ENCODE assay signal across 24 cellular contexts in the genomic region with DNA sequence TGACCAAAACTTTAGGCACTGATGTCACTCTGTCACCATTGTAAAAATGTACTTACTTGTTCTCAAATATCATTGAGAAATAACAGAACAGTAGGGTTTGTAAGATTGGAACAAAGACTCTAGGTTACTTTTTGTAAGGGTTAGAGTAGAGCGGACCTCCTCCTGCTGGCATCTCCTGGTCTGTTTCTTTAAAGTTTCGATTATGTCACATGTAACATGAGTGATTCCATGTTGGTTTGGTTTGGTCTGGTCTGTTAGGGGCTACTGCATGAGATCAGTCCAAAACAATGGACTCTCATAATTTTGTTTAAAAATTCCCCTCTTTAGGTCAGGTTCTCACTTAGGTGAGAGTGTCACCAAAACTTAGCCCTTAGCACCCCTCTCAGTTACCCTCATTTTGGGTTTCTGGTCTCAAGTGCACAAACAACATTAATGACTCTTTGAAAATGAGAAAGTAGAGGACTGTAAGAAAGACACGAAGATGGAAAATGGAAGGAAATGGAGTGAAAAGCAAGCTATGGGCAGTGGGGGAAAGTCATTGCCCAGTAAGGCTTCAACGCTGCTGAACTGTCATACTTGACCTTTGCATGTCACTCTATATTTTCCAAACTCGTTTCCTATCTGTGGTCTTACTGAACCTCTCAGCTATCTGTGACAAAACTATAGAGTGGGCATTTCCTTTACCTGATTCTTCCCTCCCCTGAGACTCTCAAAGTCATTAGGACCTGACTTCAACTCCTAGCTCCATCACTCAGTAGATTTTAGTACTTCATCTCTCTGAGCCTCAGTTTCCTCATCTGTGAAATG. TPM values are rescaled to one million over a fixed set of nuclear protein-coding genes. Genes with fewer than 3 reads are reported as not detected.
DNase-seq lines count a peak whose midpoint lies in the region; ATAC-seq, FAIRE-seq and TF ChIP-seq lines count a peak whose summit lies in the region.
"Had no signal": no experiment of that assay in that cellular context is flagged by ENCODE, and none has a peak within 500 bp of the region (broad histone marks: within the 10 kb centered on the region; RNA-seq: fewer than 3 reads in every experiment).

No MANE protein-coding gene starts in this region.

- no peak overlapping the region for H3K4me3 ChIP-seq in A549
- H3K4me3 ChIP-seq in neural progenitor cell, result no peak overlapping the region
- H3K4me3 ChIP-seq in SK-N-SH (ENCODE audit: low read depth in 2 of 2, low read length in 1 of 2), result no peak overlapping the region
- H3K4me3 ChIP-seq in PC-3 (ENCODE audit: low read length), result no peak overlapping the region
- H3K4me3 ChIP-seq: GM23338 had no signal

- H4K20me1 ChIP-seq in neural progenitor cell (ENCODE audit: low read depth), result no peaks in the 10 kb centered on the region
- no peaks in the 10 kb centered on the region for H4K20me1 ChIP-seq in SK-N-SH (ENCODE audit: insufficient read depth)
- no peaks in the 10 kb centered on the region for H4K20me1 ChIP-seq in PC-3 (ENCODE audit: low read length)

- H3K9me2 ChIP-seq in SK-N-SH, result no peaks in the 10 kb centered on the region
- no peaks in the 10 kb centered on the region for H3K9me2 ChIP-seq in PC-3 (replicated peaks; ENCODE audit: low read length)

- H3K27ac ChIP-seq in A549, result peak overlapping the region; percentile 90 to 91
- H3K27ac ChIP-seq in neural progenitor cell, result no peak overlapping the region
- H3K27ac ChIP-seq in SK-N-SH (ENCODE audit: low read depth in 2 of 2, low read length in 1 of 2), result no peak overlapping the region
- no peak overlapping the region for H3K27ac ChIP-seq in PC-3 (ENCODE audit: low read length)
- H3K27ac ChIP-seq: C4-2B, neutrophil had no signal

- peaks cover 5% of the 10 kb centered on the region for H3K36me3 Mint-ChIP-seq in activated naive CD8-positive, alpha-beta T cell treated with anti-CD3 and anti-CD28 coated beads for 36 hours
- no peaks in the 10 kb centered on the region for H3K36me3 Mint-ChIP-seq in neural progenitor cell

- H3K36me3 ChIP-seq in neural progenitor cell (no peaks in the 10 kb centered on the region), SK-N-SH (replicated peaks in 1 of 2; ENCODE audit: control insufficient read depth in 1 of 2, insufficient read depth in 2 of 2, low read length in 1 of 2) (peaks cover 0 to 7% of the 10 kb centered on the region in 2 experiments), PC-3 (ENCODE audit: low read depth, low read length) (peaks cover 4% of the 10 kb centered on the region; the same call in 1 of the 2 replicates)
- H3K36me3 ChIP-seq: neutrophil had no signal

- H3K9ac ChIP-seq in neural progenitor cell (no peak overlapping the region), SK-N-SH (no peak overlapping the region), PC-3 (ENCODE audit: low read length) (no peak overlapping the region)

- peaks cover 30% of the 10 kb centered on the region for H3K4me1 Mint-ChIP-seq in activated naive CD8-positive, alpha-beta T cell treated with anti-CD3 and anti-CD28 coated beads for 36 hours
- peaks cover 11% of the 10 kb centered on the region for H3K4me1 Mint-ChIP-seq in neural progenitor cell
- H3K4me1 Mint-ChIP-seq: GM23338 had no signal

- no peaks in the 10 kb centered on the region for H3K9me3 Mint-ChIP-seq in activated naive CD8-positive, alpha-beta T cell treated with anti-CD3 and anti-CD28 coated beads for 36 hours
- no peaks in the 10 kb centered on the region for H3K9me3 Mint-ChIP-seq in neural progenitor cell
- H3K9me3 Mint-ChIP-seq: GM23338, memory B cell had no signal

- 93% methylated on average over 5 of the region's 5 CpGs for WGBS in A549 (ENCODE audit: missing lambda C conversion rate)
- WGBS in SK-N-SH (ENCODE audit: low lambda C conversion rate), result 96% methylated on average over 5 of the region's 5 CpGs

- CTCF ChIA-PET in A549 (lab: Yijun Ruan, JAX), result interaction anchor here (0.6 to 2.3 kb wide), 6 partner anchors 12 to 200 kb away, joined by 3 to 11 read pairs (median 5); no protein-coding TSS in a partner anchor
- CTCF ChIA-PET in SK-N-SH (lab: Yijun Ruan, JAX), result interaction anchor here (3.1 kb wide), 1 partner anchor 19 kb away, joined by 10 read pairs; no protein-coding TSS in a partner anchor
- CTCF ChIA-PET in PC-3 (lab: Charles Lee), result no interaction called here

- TF ChIP-seq RAD21 in A549 (conservative IDR thresholded peaks at IDR 0.05 in 1 of 2, IDR thresholded peaks at IDR 0.05 in 1 of 2) (no peak), SK-N-SH (IDR thresholded peaks at IDR 0.05; ENCODE audit: low read length) (no peak)

- H3K27me3 ChIP-seq in neural progenitor cell, result no peaks in the 10 kb centered on the region
- no peaks in the 10 kb centered on the region for H3K27me3 ChIP-seq in SK-N-SH (ENCODE audit: insufficient read depth)
- H3K27me3 ChIP-seq in PC-3 (ENCODE audit: low read length), result no peaks in the 10 kb centered on the region
- H3K27me3 ChIP-seq: neutrophil had no signal

- TF ChIP-seq POLR2A in A549 (IDR thresholded peaks at IDR 0.05; ENCODE audit: low read length), result no peak
- TF ChIP-seq POLR2A in GM12892 (IDR thresholded peaks at IDR 0.05; ENCODE audit: low read depth, low read length), result no peak

- intact Hi-C loops in PC-3 (cut with micrococcal nuclease), result no loop called here

- H3K4me1 ChIP-seq in A549, result peaks cover 68% of the 10 kb centered on the region
- H3K4me1 ChIP-seq in neural progenitor cell, result peaks cover 15% of the 10 kb centered on the region
- H3K4me1 ChIP-seq in SK-N-SH (ENCODE audit: control insufficient read depth in 1 of 2, insufficient read depth in 2 of 2, low read depth in 1 of 2, low read length in 1 of 2), result no peaks in the 10 kb centered on the region
- H3K4me1 ChIP-seq in PC-3 (ENCODE audit: insufficient read depth, low read length), result peaks cover 15% of the 10 kb centered on the region; the same call in 1 of the 2 replicates

- TF ChIP-seq EP300 in A549 (IDR thresholded peaks at IDR 0.05) (no peak), SK-N-SH (IDR thresholded peaks at IDR 0.05; ENCODE audit: borderline replicate concordance in 1 of 2, low read depth in 1 of 2, low read length in 1 of 2) (no peak)

- H3K4me2 ChIP-seq in A549, result no peak overlapping the region
- H3K4me2 ChIP-seq in neural progenitor cell, result peak overlapping the region; percentile 43
- H3K4me2 ChIP-seq in SK-N-SH, result no peak overlapping the region
- no peak overlapping the region for H3K4me2 ChIP-seq in PC-3 (ENCODE audit: low read length)
- H3K4me2 ChIP-seq: GM23338 had no signal

- ATAC-seq in A549 (no peak), HG03354 (IDR thresholded peaks at IDR 0.05; ENCODE audit: poor library complexity, severe bottlenecking, unreplicated experiment) (no peak), PC-3 (no peak)
- ATAC-seq: Panc1 had no signal

- no peak overlapping the region for H3K4me3 Mint-ChIP-seq in activated naive CD8-positive, alpha-beta T cell treated with anti-CD3 and anti-CD28 coated beads for 36 hours
- no peak overlapping the region for H3K4me3 Mint-ChIP-seq in neural progenitor cell
- H3K4me3 Mint-ChIP-seq: GM23338, memory B cell had no signal

- FAIRE-seq in A549 (lab: Jason Lieb, UNC) (no peak), GM12892 (lab: Jason Lieb, UNC) (peak; percentile 48)
- FAIRE-seq: colon had no signal

- no peaks in the 10 kb centered on the region for H3K27me3 Mint-ChIP-seq in activated naive CD8-positive, alpha-beta T cell treated with anti-CD3 and anti-CD28 coated beads for 36 hours
- H3K27me3 Mint-ChIP-seq in neural progenitor cell (ENCODE audit: insufficient read depth, low read depth), result no peaks in the 10 kb centered on the region
- H3K27me3 Mint-ChIP-seq: memory B cell had no signal

- H3K9me3 ChIP-seq in A549, result no peaks in the 10 kb centered on the region
- no peaks in the 10 kb centered on the region for H3K9me3 ChIP-seq in neural progenitor cell (ENCODE audit: low read depth)
- no peaks in the 10 kb centered on the region for H3K9me3 ChIP-seq in SK-N-SH
- no peaks in the 10 kb centered on the region for H3K9me3 ChIP-seq in PC-3 (ENCODE audit: low read length)
- H3K9me3 ChIP-seq: neutrophil had no signal

- H3K27ac Mint-ChIP-seq in activated naive CD8-positive, alpha-beta T cell treated with anti-CD3 and anti-CD28 coated beads for 36 hours, result peak overlapping the region; percentile 79
- H3K27ac Mint-ChIP-seq in neural progenitor cell, result no peak overlapping the region
- H3K27ac Mint-ChIP-seq: GM23338, memory B cell had no signal

- H3F3A ChIP-seq in neural progenitor cell (ENCODE audit: low read depth), result peaks cover 10% of the 10 kb centered on the region
- no peaks in the 10 kb centered on the region for H3F3A ChIP-seq in SK-N-SH (replicated peaks; ENCODE audit: insufficient read depth)
- H3F3A ChIP-seq in PC-3 (ENCODE audit: low read length, unreplicated experiment), result no peaks in the 10 kb centered on the region

- TF ChIP-seq CTCF in A549 (IDR thresholded peaks at IDR 0.05) (no peak), neural progenitor cell (IDR thresholded peaks at IDR 0.05) (no peak), SK-N-SH (IDR thresholded peaks at IDR 0.05) (no peak), PC-3 (conservative IDR thresholded peaks at IDR 0.05; ENCODE audit: low read depth, low read length) (no peak)

- POLR2A ChIA-PET in A549 (lab: Yijun Ruan, JAX), result no interaction called here
- POLR2A ChIA-PET in SK-N-SH (lab: Yijun Ruan, JAX), result no interaction called here
- POLR2A ChIA-PET in PC-3 (lab: Charles Lee; ENCODE audit: unreplicated experiment), result interaction anchor here (0.6 kb wide), 1 partner anchor 169 kb away, joined by 12 read pairs; no protein-coding TSS in a partner anchor

- DNase-seq in A549 (ENCODE audit: low read depth in 1 of 2, low spot score in 1 of 2) (no peak), GM12892 (ENCODE audit: insufficient read length) (no peak), neural progenitor cell (ENCODE audit: low spot score) (no peak), SK-N-SH (no peak), PC-3 (no peak)
- peak; percentile 22 for DNase-seq in activated naive CD8-positive, alpha-beta T cell treated with anti-CD3 and anti-CD28 coated beads for 36 hours
- DNase-seq: activated gamma-delta T cell; effector memory CD4-positive, alpha-beta T cell; erythroblast; Karpas-422; NCI-H1694; NCI-H524; SHP77 treated with DMSO at 0.1 percent for 48 hours had no signal

- no peak overlapping the region for H2AFZ ChIP-seq in neural progenitor cell (replicated peaks)
- H2AFZ ChIP-seq in SK-N-SH (ENCODE audit: low read depth), result no peak overlapping the region
- no peak overlapping the region for H2AFZ ChIP-seq in PC-3 (ENCODE audit: low read length)
- H2AFZ ChIP-seq: GM23338 had no signal

- H3K79me2 ChIP-seq in neural progenitor cell (ENCODE audit: low read depth), result no peaks in the 10 kb centered on the region
- no peaks in the 10 kb centered on the region for H3K79me2 ChIP-seq in SK-N-SH (ENCODE audit: insufficient read depth)
- no peaks in the 10 kb centered on the region for H3K79me2 ChIP-seq in PC-3 (ENCODE audit: low read length)

- BruUV-seq in PC-3 (replicated peaks; lab: Mats Ljungman, UMichigan), result no TSS peak

RNA-seq across cellular contexts. Expression of gene LDHAL6B, which starts 52.7 kb away (rescaled TPM):
- polyA plus RNA-seq in A549 (2011; rRNA removed) (not detected in 2 replicates), A549 (2017; fragmentation: RNase III; extraction: RNeasy Plus Mini Kit Qiagen cat#74134 plus additional on column Dnase treatment) (not detected in 3 replicates), SK-N-SH (2012; rRNA removed) (not detected in 2 replicates)
- not detected in 2 replicates for polyA plus RNA-seq in A549 (2012; cell fraction: cytosol; rRNA removed)
- 0.05 TPM in 1 of 2 replicates, not detected in the other for polyA plus RNA-seq in A549 (2012; cell fraction: nucleus; rRNA removed)
- not detected in 2 replicates for polyA minus RNA-seq in A549 (2011; rRNA and poly(A)+ RNA removed)
- polyA plus RNA-seq in GM12892 (2012; ENCODE audit: missing spikeins), result 1.00 TPM
- not detected for total RNA-seq in activated naive CD8-positive, alpha-beta T cell treated with anti-CD3 and anti-CD28 coated beads for 36 hours
- total RNA-seq in neural progenitor cell (ENCODE audit: low replicate concordance) (not detected in 2 replicates), PC-3 (2014; rRNA removed) (not detected in 2 replicates)
- polyA plus RNA-seq in SK-N-SH (2012; cell fraction: cytosol; rRNA removed), result not detected in 2 replicates
- polyA plus RNA-seq in SK-N-SH (2012; cell fraction: nucleus; rRNA removed), result not detected in 2 replicates
- total RNA-seq: fibroblast of villous mesenchyme, GM23338, left colon, myocyte, pulmonary artery endothelial cell had no signal
- polyA plus RNA-seq: GM23338 had no signal

Comparison
In these comparisons a context has a peak if more than half of its experiments do, and no peak if none do; other contexts are left out.
1. H3K27ac ChIP-seq: peak in A549 (2 of 2); none in neural progenitor cell (single experiment), SK-N-SH (0 of 2) and PC-3 (single experiment).